ENCODE assay signal across 1 cellular context in genomic region chr6:47477497-47478232, GRCh38.
TF ChIP-seq lines count a peak whose summit lies in the region.

TSS of gene CD2AP (plus strand) at chr6:47477789. CDS start at chr6:47478245, 456 bp downstream.

TF ChIP-seq in HEK293, 187 proteins besides CTCF, POLR2A, EP300 and RAD21 (continued from another document):
- TF ChIP-seq ZBTB8A (tag by site-specific recombination; IDR thresholded peaks at IDR 0.05) (no peak; the same call in 1 of the 2 replicates), IKZF3 (tag by site-specific recombination; IDR thresholded peaks at IDR 0.05) (no peak), BCL6B (tag by site-specific recombination; IDR thresholded peaks at IDR 0.05) (no peak), ZNF670 (tag by site-specific recombination; IDR thresholded peaks at IDR 0.05; ENCODE audit: low read depth) (no peak), ZNF157 (tag by site-specific recombination; IDR thresholded peaks at IDR 0.05) (no peak)
- TF ChIP-seq, protein P1, sequence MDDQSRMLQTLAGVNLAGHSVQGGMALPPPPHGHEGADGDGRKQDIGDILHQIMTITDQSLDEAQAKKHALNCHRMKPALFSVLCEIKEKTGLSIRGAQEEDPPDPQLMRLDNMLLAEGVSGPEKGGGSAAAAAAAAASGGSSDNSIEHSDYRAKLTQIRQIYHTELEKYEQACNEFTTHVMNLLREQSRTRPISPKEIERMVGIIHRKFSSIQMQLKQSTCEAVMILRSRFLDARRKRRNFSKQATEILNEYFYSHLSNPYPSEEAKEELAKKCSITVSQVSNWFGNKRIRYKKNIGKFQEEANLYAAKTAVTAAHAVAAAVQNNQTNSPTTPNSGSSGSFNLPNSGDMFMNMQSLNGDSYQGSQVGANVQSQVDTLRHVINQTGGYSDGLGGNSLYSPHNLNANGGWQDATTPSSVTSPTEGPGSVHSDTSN (CRISPR knock-in tag; IDR thresholded peaks at IDR 0.05), result 0 out of 2 replicates have a peak, but pooled peaks have one; percentile 19
TF ChIP-seq in HEK293: peak in this region for 55.
